2 cellular contexts compared by ENCODE assay signal in genomic region chr11:94638278-94638901, GRCh38.
TF ChIP-seq lines count a peak whose summit lies in the region.

No MANE protein-coding gene starts in this region.

TF ChIP-seq in A549, 52 proteins besides CTCF, POLR2A, EP300 and RAD21 (continued from another document):
- TF ChIP-seq REST (IDR thresholded peaks at IDR 0.05), result no peak
- no peak for TF ChIP-seq SREBF2 (IDR thresholded peaks at IDR 0.05)
- TF ChIP-seq MAZ (IDR thresholded peaks at IDR 0.05; ENCODE audit: borderline replicate concordance, low read depth, low read length), result no peak

TF ChIP-seq in WTC11, 78 proteins besides CTCF, POLR2A, EP300 and RAD21 (continued from another document):
- TF ChIP-seq MLX (CRISPR knock-in tag; IDR thresholded peaks at IDR 0.05) (no peak), RORB (CRISPR knock-in tag; IDR thresholded peaks at IDR 0.05) (no peak), ZNF512 (CRISPR knock-in tag; IDR thresholded peaks at IDR 0.05; ENCODE audit: borderline replicate concordance) (no peak)
